ENCODE assay signal across 1 cellular context in genomic region chr9:124259273-124260078, GRCh38.
TF ChIP-seq lines count a peak whose summit lies in the region.

No MANE protein-coding gene starts in this region.

TF ChIP-seq in H1, 55 proteins besides CTCF, POLR2A, EP300 and RAD21 (continued from another document):
- no peak for TF ChIP-seq CHD7 (IDR thresholded peaks at IDR 0.05; ENCODE audit: insufficient replicate concordance, low read length)
- TF ChIP-seq CBX8 (IDR thresholded peaks at IDR 0.05; ENCODE audit: borderline replicate concordance, low read depth, low read length) = no peak
- TF ChIP-seq CREB1 (IDR thresholded peaks at IDR 0.05) = no peak
- TF ChIP-seq ATF3 (IDR thresholded peaks at IDR 0.05; ENCODE audit: insufficient read depth, low read depth, low read length) = no peak
- TF ChIP-seq SIRT6 (IDR thresholded peaks at IDR 0.05; ENCODE audit: low read length) = no peak
- TF ChIP-seq EGR1 (IDR thresholded peaks at IDR 0.05; ENCODE audit: borderline replicate concordance, low read depth, low read length) = no peak
- no peak for TF ChIP-seq BACH1 (IDR thresholded peaks at IDR 0.05; ENCODE audit: low read length)
